In genomic region chr7:75077552-75077951, GRCh38 we compare ENCODE assay signal across 8 cellular contexts. TPM values are rescaled to one million over a fixed set of nuclear protein-coding genes. Genes with fewer than 3 reads are reported as not detected.
DNase-seq lines count a peak whose midpoint lies in the region; ATAC-seq and TF ChIP-seq lines count a peak whose summit lies in the region.
"Not testable (repeated sequence)": the region's sequence is repeated elsewhere in the genome, so short reads cannot be mapped to it uniquely, and the experiment has no call there.

No MANE protein-coding gene starts in this region.

- H3K27me3 ChIP-seq in RWPE2 (ENCODE audit: insufficient read depth, poor library complexity, severe bottlenecking); brain microvascular endothelial cell (replicated peaks): not testable (repeated sequence)

- not testable (repeated sequence) for H3K4me3 ChIP-seq in RWPE2 (ENCODE audit: severe bottlenecking); brain microvascular endothelial cell (ENCODE audit: low read depth, low read length)

- ATAC-seq in RWPE2 (ENCODE audit: low read depth), result peak; percentile 28; the same call in 2 of the 3 replicates
- peak; percentile 48 for ATAC-seq in sciatic nerve

- not testable (repeated sequence) for H3K9me3 ChIP-seq in RWPE2 (ENCODE audit: severe bottlenecking)

- not testable (repeated sequence) for H3K4me1 ChIP-seq in RWPE2 (ENCODE audit: insufficient read depth, poor library complexity, severe bottlenecking)

- not testable (repeated sequence) for H3K36me3 ChIP-seq in RWPE2 (ENCODE audit: low read depth); brain microvascular endothelial cell (replicated peaks)

- DNase-seq in DMS79 treated with DMSO at 0.1 percent for 48 hours (lab: John Stamatoyannopoulos, UW) (peak; percentile 37), NCI-H1417 (lab: John Stamatoyannopoulos, UW) (peak; percentile 48 to 81 (median 67)), RWPE2 (ENCODE audit: low spot score) (peak; percentile 29), brain microvascular endothelial cell (peak; percentile 83), hippocampal formation (lab: John Stamatoyannopoulos, UW) (peak; percentile 48 to 60), sciatic nerve (ENCODE audit: low spot score) (peak; percentile 82), substantia nigra (lab: John Stamatoyannopoulos, UW) (peak in 36 of 49 donors; percentile 1 to 75 (median 44))
- peak; percentile 44 to 64 for DNase-seq in activated CD8-positive, alpha-beta memory T cell treated with anti-CD3 and anti-CD28 coated beads for 1 hour (ENCODE audit: extremely low read depth in 1 of 2, low read depth in 1 of 2)

- in situ Hi-C loops in brain microvascular endothelial cell (cut with HindIII; ENCODE audit: low pct_ligation_motif_present, low sequenced_read_pairs), result not testable (repeated sequence)

- not testable (repeated sequence) for H3K27ac ChIP-seq in RWPE2 (ENCODE audit: poor library complexity, severe bottlenecking); brain microvascular endothelial cell; substantia nigra (ENCODE audit: low read depth, low read length, poor library complexity, severe bottlenecking)

- intact Hi-C loops in sciatic nerve (cut with DNase I), result not testable (repeated sequence)

- peak; percentile 55 for TF ChIP-seq CTCF in RWPE2 (IDR thresholded peaks at IDR 0.05; ENCODE audit: poor library complexity, severe bottlenecking)
- TF ChIP-seq CTCF in brain microvascular endothelial cell (IDR thresholded peaks at IDR 0.05; ENCODE audit: low read depth, low read length, missing control alignments), result peak; percentile 45

RNA-seq across cellular contexts. Expression of gene RCC1L, which starts 4.0 kb away (rescaled TPM):
- 30.5 TPM for total RNA-seq in sciatic nerve

RNA-seq across cellular contexts. Expression of gene GTF2IRD2B, which starts 14.8 kb away (rescaled TPM):
- 76.8 TPM for total RNA-seq in sciatic nerve

Comparison
In these comparisons a context has a peak if more than half of its experiments do, and no peak if none do; other contexts are left out.
1. DNase-seq: peak in every context shown above with its lines; median percentile 83 in brain microvascular endothelial cell; 82 in sciatic nerve; 67 in NCI-H1417; 54 in activated CD8-positive, alpha-beta memory T cell treated with anti-CD3 and anti-CD28 coated beads for 1 hour; 54 in hippocampal formation; 44 in substantia nigra; 37 in DMS79 treated with DMSO at 0.1 percent for 48 hours; 29 in RWPE2.